Comparison of ENCODE assay signal across 1 cellular context in genomic region chr12:57727758-57728395, GRCh38.
TF ChIP-seq lines count a peak whose summit lies in the region.

No MANE protein-coding gene starts in this region.

TF ChIP-seq in HepG2, 621 proteins besides CTCF, POLR2A, EP300 and RAD21:
- TF ChIP-seq SOX6 (IDR thresholded peaks at IDR 0.05) (no peak), SOX6 (CRISPR knock-in tag; IDR thresholded peaks at IDR 0.05) (no peak), MIER2 (CRISPR knock-in tag; IDR thresholded peaks at IDR 0.05) (peak; percentile 87), ZFP91 (CRISPR knock-in tag; IDR thresholded peaks at IDR 0.05; ENCODE audit: borderline replicate concordance) (0 out of 2 replicates have a peak, but pooled peaks have one; percentile 16)
- TF ChIP-seq, protein P1, sequence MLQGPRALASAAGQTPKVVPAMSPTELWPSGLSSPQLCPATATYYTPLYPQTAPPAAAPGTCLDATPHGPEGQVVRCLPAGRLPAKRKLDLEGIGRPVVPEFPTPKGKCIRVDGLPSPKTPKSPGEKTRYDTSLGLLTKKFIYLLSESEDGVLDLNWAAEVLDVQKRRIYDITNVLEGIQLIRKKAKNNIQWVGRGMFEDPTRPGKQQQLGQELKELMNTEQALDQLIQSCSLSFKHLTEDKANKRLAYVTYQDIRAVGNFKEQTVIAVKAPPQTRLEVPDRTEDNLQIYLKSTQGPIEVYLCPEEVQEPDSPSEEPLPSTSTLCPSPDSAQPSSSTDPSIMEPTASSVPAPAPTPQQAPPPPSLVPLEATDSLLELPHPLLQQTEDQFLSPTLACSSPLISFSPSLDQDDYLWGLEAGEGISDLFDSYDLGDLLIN (CRISPR knock-in tag; IDR thresholded peaks at IDR 0.05; ENCODE audit: borderline replicate concordance) = no peak
- TF ChIP-seq, protein P2, sequence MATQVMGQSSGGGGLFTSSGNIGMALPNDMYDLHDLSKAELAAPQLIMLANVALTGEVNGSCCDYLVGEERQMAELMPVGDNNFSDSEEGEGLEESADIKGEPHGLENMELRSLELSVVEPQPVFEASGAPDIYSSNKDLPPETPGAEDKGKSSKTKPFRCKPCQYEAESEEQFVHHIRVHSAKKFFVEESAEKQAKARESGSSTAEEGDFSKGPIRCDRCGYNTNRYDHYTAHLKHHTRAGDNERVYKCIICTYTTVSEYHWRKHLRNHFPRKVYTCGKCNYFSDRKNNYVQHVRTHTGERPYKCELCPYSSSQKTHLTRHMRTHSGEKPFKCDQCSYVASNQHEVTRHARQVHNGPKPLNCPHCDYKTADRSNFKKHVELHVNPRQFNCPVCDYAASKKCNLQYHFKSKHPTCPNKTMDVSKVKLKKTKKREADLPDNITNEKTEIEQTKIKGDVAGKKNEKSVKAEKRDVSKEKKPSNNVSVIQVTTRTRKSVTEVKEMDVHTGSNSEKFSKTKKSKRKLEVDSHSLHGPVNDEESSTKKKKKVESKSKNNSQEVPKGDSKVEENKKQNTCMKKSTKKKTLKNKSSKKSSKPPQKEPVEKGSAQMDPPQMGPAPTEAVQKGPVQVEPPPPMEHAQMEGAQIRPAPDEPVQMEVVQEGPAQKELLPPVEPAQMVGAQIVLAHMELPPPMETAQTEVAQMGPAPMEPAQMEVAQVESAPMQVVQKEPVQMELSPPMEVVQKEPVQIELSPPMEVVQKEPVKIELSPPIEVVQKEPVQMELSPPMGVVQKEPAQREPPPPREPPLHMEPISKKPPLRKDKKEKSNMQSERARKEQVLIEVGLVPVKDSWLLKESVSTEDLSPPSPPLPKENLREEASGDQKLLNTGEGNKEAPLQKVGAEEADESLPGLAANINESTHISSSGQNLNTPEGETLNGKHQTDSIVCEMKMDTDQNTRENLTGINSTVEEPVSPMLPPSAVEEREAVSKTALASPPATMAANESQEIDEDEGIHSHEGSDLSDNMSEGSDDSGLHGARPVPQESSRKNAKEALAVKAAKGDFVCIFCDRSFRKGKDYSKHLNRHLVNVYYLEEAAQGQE (IDR thresholded peaks at IDR 0.05; ENCODE audit: borderline replicate concordance in 1 of 2, low read depth in 1 of 2, low read length in 2 of 2) = peak; percentile 74 to 91
